In genomic region chr5:173968154-173968553, GRCh38 we compare ENCODE assay signal across 1 cellular context.
TF ChIP-seq lines count a peak whose summit lies in the region.

No MANE protein-coding gene starts in this region.

TF ChIP-seq in HepG2, 621 proteins besides CTCF, POLR2A, EP300 and RAD21 (continued from another document):
- no peak for TF ChIP-seq ZBTB4 (CRISPR knock-in tag; IDR thresholded peaks at IDR 0.05; ENCODE audit: borderline replicate concordance)
- TF ChIP-seq ETV6 (CRISPR knock-in tag; conservative IDR thresholded peaks at IDR 0.05), result no peak
